Comparison of ENCODE assay signal across 23 cellular contexts in the genomic region with DNA sequence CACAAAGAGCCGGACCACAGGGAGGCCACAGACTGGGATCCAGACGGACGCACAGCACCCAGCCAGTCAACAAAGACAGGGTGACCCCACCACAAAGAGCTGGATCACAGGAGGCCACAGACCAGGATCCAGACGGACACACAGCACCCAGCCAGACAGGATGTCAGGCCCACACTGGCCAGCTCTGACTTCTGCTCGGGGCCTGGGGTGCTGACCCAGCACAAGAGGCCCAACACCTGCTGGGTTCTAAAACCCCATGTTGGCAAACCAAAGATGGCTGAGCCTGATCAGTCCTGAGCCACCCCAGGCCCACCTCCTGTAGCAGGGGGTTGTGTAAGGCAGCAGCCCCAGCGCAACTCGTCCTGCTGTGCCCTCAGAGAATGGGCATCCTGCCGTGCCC. TPM values are rescaled to one million over a fixed set of nuclear protein-coding genes. Genes with fewer than 3 reads are reported as not detected.
DNase-seq lines count a peak whose midpoint lies in the region; ATAC-seq, FAIRE-seq and TF ChIP-seq lines count a peak whose summit lies in the region.
"Had no signal": no experiment of that assay in that cellular context is flagged by ENCODE, and none has a peak within 500 bp of the region (broad histone marks: within the 10 kb centered on the region; RNA-seq: fewer than 3 reads in every experiment).

No MANE protein-coding gene starts in this region.

- H3K36me3 Mint-ChIP-seq in stimulated activated effector memory CD8-positive, alpha-beta T cell treated with anti-CD3 and anti-CD28 coated beads, Interleukin-12 subunit alpha, Interleukin-12 subunit beta, amount 100 ng/mL, for 72 hours, result peaks cover 58% of the 10 kb centered on the region

- peaks cover 2% of the 10 kb centered on the region; the same call in 1 of the 2 replicates for H3K4me1 ChIP-seq in HEK293 (ENCODE audit: control insufficient read depth, insufficient read depth, low read length)
- peaks cover 0 to 10% of the 10 kb centered on the region in 2 donors for H3K4me1 ChIP-seq in kidney (ENCODE audit: control insufficient read depth in 1 of 2, insufficient read depth in 1 of 2, low read depth in 1 of 2, low read length in 2 of 2)

- peaks cover 11 to 91% of the 10 kb centered on the region in 2 experiments; a peak in 2 of 3 replicates for H3K36me3 ChIP-seq in HEK293 (ENCODE audit: control insufficient read depth in 2 of 2, insufficient read depth in 1 of 2, low read length in 2 of 2)
- H3K36me3 ChIP-seq in kidney (ENCODE audit: control insufficient read depth in 1 of 2, insufficient read depth in 2 of 2, low read length in 2 of 2), result peaks cover 3 to 26% of the 10 kb centered on the region in 2 donors

- DNase-seq in kidney (peak; percentile 51), Ammon's horn (ENCODE audit: low spot score) (no peak), DMS53 (lab: John Stamatoyannopoulos, UW) (no peak)
- no peak for DNase-seq in stimulated activated effector memory CD8-positive, alpha-beta T cell treated with anti-CD3 and anti-CD28 coated beads, Interleukin-12 subunit alpha, Interleukin-12 subunit beta, amount 100 ng/mL, for 72 hours (ENCODE audit: low spot score in 2 of 2)
- DNase-seq: ACHN; Calu3; CD8-positive, alpha-beta memory T cell; GDM1; Karpas-422; MV-4-11; NCI-H1105 treated with DMSO at 0.1 percent for 48 hours; NCI-H2029 treated with DMSO at 0.1 percent for 48 hours; NCI-H2171; NCI-H345; NCI-H524 treated with DMSO at 0.1 percent for 48 hours; NCI-H82 had no signal

- no peak for ATAC-seq in stimulated activated effector memory CD8-positive, alpha-beta T cell treated with anti-CD3 and anti-CD28 coated beads, Interleukin-12 subunit alpha, Interleukin-12 subunit beta, amount 100 ng/mL, for 72 hours
- ATAC-seq: Panc1, SK-N-SH treated with all-trans-retinoic acid at 6 μM for 48 hours had no signal

- H3K4me3 ChIP-seq in HEK293 (ENCODE audit: low read depth, low read length) (no peak overlapping the region), kidney (ENCODE audit: low read length in 2 of 2) (no peak overlapping the region)

- H3K4me1 Mint-ChIP-seq in stimulated activated effector memory CD8-positive, alpha-beta T cell treated with anti-CD3 and anti-CD28 coated beads, Interleukin-12 subunit alpha, Interleukin-12 subunit beta, amount 100 ng/mL, for 72 hours, result peaks cover 13% of the 10 kb centered on the region

- H3K9ac ChIP-seq in kidney (ENCODE audit: low read length in 2 of 2), result no peak overlapping the region

- intact Hi-C loops in kidney (cut with DNase I), result no loop called here

- no peak overlapping the region for H3K4me3 Mint-ChIP-seq in stimulated activated effector memory CD8-positive, alpha-beta T cell treated with anti-CD3 and anti-CD28 coated beads, Interleukin-12 subunit alpha, Interleukin-12 subunit beta, amount 100 ng/mL, for 72 hours

- FAIRE-seq in kidney (lab: Jason Lieb, UNC), result no peak
- FAIRE-seq: GM18507, H1 had no signal

- CTCF ChIA-PET in HEK293 (lab: Yijun Ruan, JAX), result no interaction called here

- no peaks in the 10 kb centered on the region for H3K9me3 Mint-ChIP-seq in stimulated activated effector memory CD8-positive, alpha-beta T cell treated with anti-CD3 and anti-CD28 coated beads, Interleukin-12 subunit alpha, Interleukin-12 subunit beta, amount 100 ng/mL, for 72 hours
- H3K9me3 Mint-ChIP-seq: CD8-positive, alpha-beta memory T cell; IgD-negative memory B cell had no signal

- POLR2A ChIA-PET in HEK293 (lab: Yijun Ruan, JAX), result interaction anchor here (1.3 to 1.6 kb wide), 2 partner anchors 21 to 35 kb away, joined by 4 to 5 read pairs; a partner anchor contains a TSS

- TF ChIP-seq CTCF in HEK293 (tag by site-specific recombination; IDR thresholded peaks at IDR 0.05) (no peak), kidney (IDR thresholded peaks at IDR 0.05; ENCODE audit: borderline replicate concordance, extremely low read depth, insufficient read depth) (no peak)

- no peak overlapping the region for H3K27ac ChIP-seq in HEK293 (ENCODE audit: extremely low read depth, low read depth, low read length)
- H3K27ac ChIP-seq in kidney (ENCODE audit: low read depth in 2 of 2, low read length in 2 of 2), result no peak overlapping the region
- H3K27ac ChIP-seq: C4-2B had no signal

- H3K9me3 ChIP-seq in HEK293 (ENCODE audit: control insufficient read depth, insufficient read depth, low read depth, low read length) (no peaks in the 10 kb centered on the region), kidney (ENCODE audit: control insufficient read depth in 1 of 2, low read length in 2 of 2) (no peaks in the 10 kb centered on the region)

- peak overlapping the region; percentile 48 for H3K27ac Mint-ChIP-seq in stimulated activated effector memory CD8-positive, alpha-beta T cell treated with anti-CD3 and anti-CD28 coated beads, Interleukin-12 subunit alpha, Interleukin-12 subunit beta, amount 100 ng/mL, for 72 hours
- H3K27ac Mint-ChIP-seq: IgD-negative memory B cell had no signal

TF ChIP-seq in HEK293, 187 proteins besides CTCF, POLR2A, EP300 and RAD21:
- TF ChIP-seq ZIC2 (tag by site-specific recombination; IDR thresholded peaks at IDR 0.05) (peak; percentile 76), ZNF394 (tag by site-specific recombination; IDR thresholded peaks at IDR 0.05; ENCODE audit: borderline replicate concordance) (no peak)

RNA-seq across cellular contexts. Expression of a gene that starts 5.2 kb away (rescaled TPM):
- total RNA-seq in kidney, result 31.4 TPM
- polyA plus RNA-seq in kidney (ENCODE audit: insufficient read depth, low read depth, low replicate concordance), result 23.2 TPM

RNA-seq across cellular contexts. Expression of a gene that starts 6.4 kb away (rescaled TPM):
- total RNA-seq in kidney, result 19.1 TPM
- 13.5 TPM for polyA plus RNA-seq in kidney (ENCODE audit: insufficient read depth, low read depth, low replicate concordance)

RNA-seq across cellular contexts. Expression of a gene that starts 21.5 kb away (rescaled TPM):
- total RNA-seq in kidney, result 88.9 TPM
- polyA plus RNA-seq in kidney (ENCODE audit: insufficient read depth, low read depth, low replicate concordance), result 42.3 TPM

RNA-seq across cellular contexts. Expression of a gene that starts 32.3 kb away (rescaled TPM):
- 47.3 TPM for total RNA-seq in kidney
- polyA plus RNA-seq in kidney (ENCODE audit: insufficient read depth, low read depth, low replicate concordance), result 150 TPM

RNA-seq across cellular contexts. Expression of a gene that starts 33.8 kb away (rescaled TPM):
- total RNA-seq in kidney, result 9.6 TPM
- 2.1 TPM for polyA plus RNA-seq in kidney (ENCODE audit: insufficient read depth, low read depth, low replicate concordance)
